13 cellular contexts compared by ENCODE assay signal in genomic region chr10:112221545-112221944, GRCh38.
"Had no signal": no experiment of that assay in that cellular context is flagged by ENCODE, and none has a peak within 500 bp of the region (broad histone marks: within the 10 kb centered on the region; RNA-seq: fewer than 3 reads in every experiment).

No MANE protein-coding gene starts in this region.

- ATAC-seq: heart left ventricle had no signal

- H3K4me3 ChIP-seq: cardiac muscle cell, esophagus muscularis mucosa, heart left ventricle, right atrium auricular region, smooth muscle cell, stomach, testis, upper lobe of left lung had no signal

- DNase-seq: activated CD4-positive, alpha-beta T cell treated with anti-CD3 and anti-CD28 coated beads, Interleukin-2, amount 50 U/mL, for 48 hours; activated naive CD4-positive, alpha-beta T cell treated with anti-CD3 and anti-CD28 coated beads, Interleukin-2, amount 10 ng/mL, durations not matched to agents 7 days and 5 days; activated T-cell treated with anti-CD3 and anti-CD28 coated beads, Interleukin-2, amount 50 U/mL, for 1 hour; heart left ventricle; immature natural killer cell; stomach; testis; upper lobe of left lung; WERI-Rb-1 had no signal
